Comparison of ENCODE assay signal across 11 cellular contexts in the genomic region with DNA sequence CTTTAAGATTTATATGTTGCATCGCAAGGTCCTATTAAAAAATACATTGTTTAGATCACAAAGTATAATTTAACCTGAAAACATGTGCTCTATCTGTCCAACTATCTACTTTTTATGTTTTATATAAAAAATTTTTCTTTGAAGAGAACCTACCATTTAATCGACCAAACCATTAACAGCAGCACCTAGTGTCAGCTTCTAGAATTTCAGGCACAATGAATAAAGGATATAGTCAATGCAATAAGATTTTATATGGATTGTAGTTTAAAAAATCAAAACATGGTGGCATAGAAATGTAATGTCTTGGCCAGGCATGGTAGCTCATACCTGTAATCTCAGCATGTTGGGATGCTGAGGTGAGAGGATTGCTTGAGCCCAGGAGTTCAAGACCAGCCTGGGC.
DNase-seq lines count a peak whose midpoint lies in the region; ATAC-seq lines count a peak whose summit lies in the region.
"Had no signal": no experiment of that assay in that cellular context is flagged by ENCODE, and none has a peak within 500 bp of the region (broad histone marks: within the 10 kb centered on the region; RNA-seq: fewer than 3 reads in every experiment).

No MANE protein-coding gene starts in this region.

- peak; percentile 48 for DNase-seq in COLO829 (ENCODE audit: low spot score)
- peak; percentile 38 for DNase-seq in SK-MEL-5 (ENCODE audit: low read depth, low spot score)
- DNase-seq in iris pigment epithelial cell (ENCODE audit: low read depth) = peak; percentile 9
- DNase-seq in hepatic stellate cell (ENCODE audit: low spot score) = no peak
- DNase-seq in stimulated activated CD4-positive, alpha-beta T cell treated with anti-CD3 and anti-CD28 coated beads, Interleukin-12 subunit alpha, Interleukin-12 subunit beta, amount 100 ng/mL, for 4 hours = no peak
- DNase-seq: activated CD8-positive, alpha-beta memory T cell treated with anti-CD3 and anti-CD28 coated beads for 24 hours; activated naive CD8-positive, alpha-beta T cell treated with anti-CD3 and anti-CD28 coated beads, Interleukin-2, amount 10 ng/mL, durations not matched to agents 7 days and 5 days; posterior cingulate gyrus had no signal

- ATAC-seq in GM19351 (IDR thresholded peaks at IDR 0.05; ENCODE audit: unreplicated experiment) (peak; percentile 41), HG03342 (IDR thresholded peaks at IDR 0.05; ENCODE audit: unreplicated experiment) (no peak), HG03135 (IDR thresholded peaks at IDR 0.05; ENCODE audit: unreplicated experiment) (no peak)

- in situ Hi-C loops in SK-MEL-5 (cut with HindIII; ENCODE audit: low pct_unique_long_range_greater_than_20kb, low sequenced_read_pairs) = no loop called here

Comparison
In these comparisons a context has a peak if more than half of its experiments do, and no peak if none do; other contexts are left out.
1. DNase-seq: peak in COLO829 (single experiment), SK-MEL-5 (single experiment) and iris pigment epithelial cell (single experiment); none in hepatic stellate cell (single experiment) and stimulated activated CD4-positive, alpha-beta T cell treated with anti-CD3 and anti-CD28 coated beads, Interleukin-12 subunit alpha, Interleukin-12 subunit beta, amount 100 ng/mL, for 4 hours (single experiment).